Comparison of ENCODE assay signal across 33 cellular contexts in the genomic region with DNA sequence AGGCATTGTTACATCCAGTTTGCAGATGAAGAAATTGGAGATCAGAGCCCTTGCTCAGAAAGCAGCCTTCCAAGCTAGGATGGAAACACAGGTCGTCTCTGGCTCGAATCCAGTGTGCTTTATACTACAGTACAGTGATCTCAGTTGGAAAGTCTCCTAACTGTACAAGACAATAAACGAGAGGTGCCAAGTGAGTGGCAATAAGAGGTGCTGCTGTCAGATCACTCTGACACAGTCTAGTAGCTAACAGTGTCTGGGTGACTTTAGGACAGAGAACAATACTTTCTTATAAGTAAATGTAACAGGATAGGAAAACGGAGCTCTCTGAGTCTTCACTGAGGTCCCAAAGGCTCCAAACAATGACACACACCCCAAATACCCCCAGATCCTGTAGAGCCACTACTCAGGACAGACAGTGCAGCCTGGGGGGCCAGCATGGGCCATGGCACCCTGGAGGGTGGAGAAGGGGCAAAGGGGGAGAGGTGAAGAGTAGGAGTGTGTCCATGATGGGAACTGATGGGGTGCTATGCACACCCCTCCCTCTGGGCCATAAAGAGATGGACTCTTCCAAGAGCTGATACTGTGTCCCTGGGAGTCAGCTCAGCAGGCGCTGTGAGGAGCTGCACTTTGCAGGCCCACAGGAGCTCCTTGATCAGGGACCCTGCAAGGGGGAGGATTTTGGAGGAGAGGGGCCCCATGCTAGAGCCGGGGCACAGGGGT. TPM values are rescaled to one million over a fixed set of nuclear protein-coding genes. Genes with fewer than 3 reads are reported as not detected.
DNase-seq lines count a peak whose midpoint lies in the region; ATAC-seq, FAIRE-seq and TF ChIP-seq lines count a peak whose summit lies in the region.
"Had no signal": no experiment of that assay in that cellular context is flagged by ENCODE, and none has a peak within 500 bp of the region (broad histone marks: within the 10 kb centered on the region; RNA-seq: fewer than 3 reads in every experiment).

No MANE protein-coding gene starts in this region.

- DNase-seq in Right ventricle myocardium inferior (ENCODE audit: missing footprints), result no peak
- DNase-seq in right atrium auricular region (ENCODE audit: low spot score), result no peak
- DNase-seq in left colon, result no peak
- DNase-seq in substantia nigra (lab: John Stamatoyannopoulos, UW), result peak in 4 of 49 donors; percentile 10 to 42 (median 22)
- no peak for DNase-seq in HTR-8/SVneo (ENCODE audit: insufficient read length, low spot score)
- DNase-seq in NK-92 treated with Interleukin-12 subunit alpha and Interleukin-12 subunit beta, amount 100 ng/mL, for 24 hours (lab: John Stamatoyannopoulos, UW), result no peak
- DNase-seq: 8988T; activated CD8-positive, alpha-beta T cell treated with anti-CD3 and anti-CD28 coated beads, Interleukin-2, amount 10 ng/mL, durations not matched to agents 7 days and 5 days; activated naive CD4-positive, alpha-beta T cell treated with anti-CD3 and anti-CD28 coated beads, Interleukin-2, amount 50 U/mL, for 16 hours; amniotic stem cell; Caco-2; colonic mucosa; DMS53; effector memory CD4-positive, alpha-beta T cell; erythroblast; GDM1; GOT3; kidney; MM.1S; NCI-H1930; NCI-H524 treated with DMSO at 0.1 percent for 48 hours; PC-9; SJCRH30; SW 1271; T-helper 9 cell; thyroid gland; uterus had no signal

- no peak for TF ChIP-seq CTCF in right atrium auricular region (IDR thresholded peaks at IDR 0.05)

- H3K27me3 ChIP-seq in right atrium auricular region, result no peaks in the 10 kb centered on the region
- H3K27me3 ChIP-seq: colonic mucosa, SJCRH30, thyroid gland, uterus had no signal

- H3K4me3 ChIP-seq in right atrium auricular region, result no peak overlapping the region
- H3K4me3 ChIP-seq: colonic mucosa, PC-9, SJCRH30, smooth muscle cell, thyroid gland, uterus had no signal

- ATAC-seq in Right ventricle myocardium inferior, result peak; percentile 53
- peak; percentile 20 for ATAC-seq in esophagus mucosa
- ATAC-seq in left colon, result peak; percentile 38
- no peak for ATAC-seq in GM21737 (IDR thresholded peaks at IDR 0.05; ENCODE audit: unreplicated experiment)
- ATAC-seq: activated CD8-positive, alpha-beta T cell treated with anti-CD3 and anti-CD28 coated beads, Interleukin-2, amount 10 ng/mL, durations not matched to agents 7 days and 5 days had no signal

- no peaks in the 10 kb centered on the region for H3K36me3 ChIP-seq in right atrium auricular region
- H3K36me3 ChIP-seq: colonic mucosa, SJCRH30, thyroid gland, uterus had no signal

- H3K27ac ChIP-seq in right atrium auricular region, result peak overlapping the region in 1 of 2 donors; percentile 95
- peak overlapping the region; percentile 62 for H3K27ac ChIP-seq in substantia nigra (ENCODE audit: low read depth, low read length, poor library complexity, severe bottlenecking)
- H3K27ac ChIP-seq: C4-2B, colonic mucosa, KMS-11, PC-9, SJCRH30, thyroid gland, uterus had no signal

- intact Hi-C loops in Right ventricle myocardium inferior (cut with DNase I), result no loop called here
- intact Hi-C loops in left colon (cut with DNase I, micrococcal nuclease), result no loop called here

- no peak for FAIRE-seq in HTR-8/SVneo (lab: Jason Lieb, UNC)
- FAIRE-seq: bronchial epithelial cell, kidney had no signal

- H3K9me3 ChIP-seq in right atrium auricular region, result no peaks in the 10 kb centered on the region
- H3K9me3 ChIP-seq: Caco-2, colonic mucosa, SJCRH30, thyroid gland, uterus had no signal

- peaks cover 0 to 17% of the 10 kb centered on the region in 2 donors for H3K4me1 ChIP-seq in right atrium auricular region
- H3K4me1 ChIP-seq: Caco-2, colonic mucosa, uterus had no signal

RNA-seq across cellular contexts. Expression of gene SH3BGR, which starts 3.3 kb away (rescaled TPM):
- total RNA-seq in Right ventricle myocardium inferior (159 TPM), right atrium auricular region (10 to 100 TPM; 43.2 to 75.7 TPM), esophagus mucosa (1.2 TPM), left colon (1 to 10 TPM; 2.5 to 5.4 TPM)

RNA-seq across cellular contexts. Expression of gene LCA5L, which starts 9.5 kb away (rescaled TPM):
- total RNA-seq in Right ventricle myocardium inferior (0.46 TPM), right atrium auricular region (1 to 10 TPM in 1 of 2 donors, under 1 TPM in 1; 0.26 to 1.5 TPM), esophagus mucosa (0.80 TPM), left colon (1 to 10 TPM in 1 of 2 donors, under 1 TPM in 1; 0.98 to 1.0 TPM)
- total RNA-seq: SJCRH30 had no signal

Comparison
In these comparisons a context has a peak if more than half of its experiments do, and no peak if none do; other contexts are left out.
1. RNA of gene SH3BGR, which starts 3.3 kb away (total RNA-seq): 159 TPM in Right ventricle myocardium inferior (single experiment) and 43.2 to 75.7 TPM in right atrium auricular region; 2.5 to 5.4 TPM in left colon and 1.2 TPM in esophagus mucosa (single experiment); every median in the first group is over 4 times any median in the second.